In the genomic region with DNA sequence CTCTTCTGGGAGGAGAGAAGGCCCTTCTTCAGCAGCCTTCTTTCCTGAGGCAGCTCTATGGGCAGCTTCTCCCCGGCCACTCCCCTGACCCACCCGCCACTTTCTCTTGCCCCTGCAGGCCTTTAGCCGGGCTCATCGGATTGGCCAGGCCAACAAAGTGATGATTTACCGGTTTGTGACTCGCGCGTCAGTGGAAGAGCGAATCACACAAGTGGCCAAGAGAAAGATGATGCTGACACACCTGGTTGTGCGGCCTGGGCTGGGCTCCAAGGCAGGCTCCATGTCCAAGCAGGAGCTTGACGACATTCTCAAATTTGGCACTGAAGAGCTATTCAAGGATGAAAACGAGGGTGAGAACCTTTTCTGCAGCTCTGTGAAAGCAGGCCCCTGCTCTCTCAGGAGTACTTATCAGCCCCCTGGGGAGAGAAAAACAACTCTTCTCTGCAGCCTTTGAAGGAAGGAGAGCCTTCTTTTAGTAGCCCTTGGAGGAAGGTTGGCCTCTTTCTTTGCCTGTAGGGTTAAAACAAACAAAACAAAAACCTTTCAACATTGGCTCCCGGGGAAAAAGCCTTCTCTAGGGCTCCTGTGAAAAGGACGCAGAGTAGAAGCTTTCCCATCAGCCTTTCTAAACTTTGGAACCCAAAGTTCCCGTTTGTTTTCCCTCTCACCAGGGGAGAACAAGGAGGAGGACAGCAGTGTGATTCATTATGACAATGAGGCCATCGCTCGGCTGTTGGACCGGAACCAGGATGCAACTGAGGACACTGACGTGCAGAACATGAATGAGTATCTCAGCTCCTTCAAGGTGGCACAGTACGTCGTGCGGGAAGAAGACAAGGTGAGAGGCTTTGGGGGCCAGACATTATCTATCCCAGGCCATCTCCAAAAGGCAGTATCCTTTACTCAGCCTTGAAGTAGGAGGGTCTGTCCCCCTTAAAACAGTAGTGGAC, we compare ENCODE assay signal across 18 cellular contexts. TPM values are rescaled to one million over a fixed set of nuclear protein-coding genes. Genes with fewer than 3 reads are reported as not detected.
DNase-seq lines count a peak whose midpoint lies in the region; ATAC-seq, FAIRE-seq and TF ChIP-seq lines count a peak whose summit lies in the region.
"Had no signal": no experiment of that assay in that cellular context is flagged by ENCODE, and none has a peak within 500 bp of the region (broad histone marks: within the 10 kb centered on the region; RNA-seq: fewer than 3 reads in every experiment).

No MANE protein-coding gene starts in this region.

- no peak overlapping the region for H3K27ac ChIP-seq in K562 (ENCODE audit: extremely low read depth, low read depth, low read length)
- no peak overlapping the region for H3K27ac ChIP-seq in esophagus muscularis mucosa (replicated peaks in 1 of 4)
- H3K27ac ChIP-seq: esophagus squamous epithelium, left ventricle myocardium inferior, psoas muscle had no signal

- H3K9me3 Mint-ChIP-seq in WTC11, result no peaks in the 10 kb centered on the region
- H3K9me3 Mint-ChIP-seq: activated B cell treated with CpG ODN at 0.5 μM for 24 hours had no signal

- no peaks in the 10 kb centered on the region for H3K79me2 ChIP-seq in K562 (ENCODE audit: control insufficient read depth, insufficient read depth, low read length)

- no peak overlapping the region for H3K4me3 ChIP-seq in K562
- H3K4me3 ChIP-seq in esophagus muscularis mucosa, result no peak overlapping the region
- H3K4me3 ChIP-seq: esophagus squamous epithelium, left ventricle myocardium inferior, psoas muscle had no signal

- H3K36me3 Mint-ChIP-seq in WTC11, result peaks cover 17% of the 10 kb centered on the region; the same call in 1 of the 2 replicates

- WGBS in K562 (ENCODE audit: insufficient coverage, low coverage, missing lambda C conversion rate), result 93% methylated on average over 18 of the region's 22 CpGs
- 67% methylated on average over 22 of the region's 22 CpGs for WGBS in esophagus muscularis mucosa

- no peak overlapping the region for H3K4me2 ChIP-seq in K562 (ENCODE audit: insufficient read depth, low read length)

- H3K36me3 ChIP-seq in K562 (ENCODE audit: control insufficient read depth, insufficient read depth, low read length), result peaks cover 59% of the 10 kb centered on the region
- peaks cover 53 to 100% (median 97%) of the 10 kb centered on the region in 4 donors for H3K36me3 ChIP-seq in esophagus muscularis mucosa

- DNase-seq in DMS79 (lab: John Stamatoyannopoulos, UW) (peak; percentile 99), NCI-H187 (lab: John Stamatoyannopoulos, UW) (peak; percentile 30 to 31), K562 (ENCODE audit: extremely low read depth in 1 of 4, low spot score in 3 of 4) (no peak), left kidney (ENCODE audit: low read depth, low spot score) (peak; percentile 49), WTC11 (ENCODE audit: low spot score) (no peak), esophagus muscularis mucosa (ENCODE audit: extremely low spot score) (no peak), NCI-H2029 treated with DMSO at 0.1 percent for 48 hours (lab: John Stamatoyannopoulos, UW) (no peak)
- no peak for DNase-seq in stimulated activated CD4-positive, alpha-beta T cell treated with anti-CD3 and anti-CD28 coated beads, Interleukin-2, amount 100 ng/mL, for 48 hours
- DNase-seq: activated B cell treated with CpG ODN at 0.5 μM for 24 hours; activated naive CD4-positive, alpha-beta T cell treated with Interleukin-2 at 50 U/mL for 16 hours; AML-193; DND-41; esophagus squamous epithelium; left ventricle myocardium inferior; NCI-H510A treated with DMSO at 0.1 percent for 48 hours; psoas muscle had no signal

- H3K27me3 ChIP-seq in K562 (ENCODE audit: control insufficient read depth in 2 of 2, insufficient read depth in 2 of 2, low read length in 2 of 2) (no peaks in the 10 kb centered on the region), esophagus muscularis mucosa (no peaks in the 10 kb centered on the region)
- H3K27me3 ChIP-seq: esophagus squamous epithelium had no signal

- in situ Hi-C loops in K562 (cut with MboI), result no loop called here

- CTCF ChIA-PET in K562 (lab: Yijun Ruan, JAX; ENCODE audit: low intra/inter-chr PET ratio) (no interaction called here), WTC11 (lab: Charles Lee) (interaction anchor here (0.8 to 1.2 kb wide), 4 partner anchors 9 to 157 kb away, joined by 3 to 6 read pairs (median 4); partner anchors contain the start of gene NAA38)

- no peak for ATAC-seq in K562
- no peak for ATAC-seq in WTC11
- ATAC-seq: psoas muscle had no signal

- H4K20me1 ChIP-seq in K562 (replicated peaks; ENCODE audit: control insufficient read depth, insufficient read depth, low read length), result no peaks in the 10 kb centered on the region

- no peak overlapping the region for H3K27ac Mint-ChIP-seq in WTC11
- H3K27ac Mint-ChIP-seq: activated B cell treated with CpG ODN at 0.5 μM for 24 hours had no signal

- no peak for TF ChIP-seq RAD21 in K562 (CRISPR knock-in tag; conservative IDR thresholded peaks at IDR 0.05 in 1 of 2, IDR thresholded peaks at IDR 0.05 in 1 of 2)

- TF ChIP-seq EP300 in K562 (IDR thresholded peaks at IDR 0.05; ENCODE audit: low read length), result no peak
- TF ChIP-seq EP300 in esophagus muscularis mucosa (IDR thresholded peaks at IDR 0.05), result no peak

- no peak overlapping the region for H3K9ac ChIP-seq in K562 (ENCODE audit: insufficient read depth in 1 of 2, low read depth in 2 of 2, low read length in 2 of 2)

- no peak overlapping the region for H2AFZ ChIP-seq in K562 (ENCODE audit: low read depth, low read length)

- no peaks in the 10 kb centered on the region for H3K4me1 ChIP-seq in K562 (replicated peaks in 1 of 2; ENCODE audit: control insufficient read depth in 2 of 2, insufficient read depth in 2 of 2, low read length in 2 of 2)
- no peaks in the 10 kb centered on the region for H3K4me1 ChIP-seq in esophagus muscularis mucosa
- H3K4me1 ChIP-seq: esophagus squamous epithelium, left ventricle myocardium inferior, psoas muscle had no signal

- no peaks in the 10 kb centered on the region for H3K27me3 Mint-ChIP-seq in WTC11 (ENCODE audit: low read depth)
- H3K27me3 Mint-ChIP-seq: activated B cell treated with CpG ODN at 0.5 μM for 24 hours had no signal

- POLR2A ChIA-PET in K562 (lab: Yijun Ruan, JAX) (no interaction called here), WTC11 (lab: Charles Lee) (no interaction called here)

- TF ChIP-seq CTCF in K562 (IDR thresholded peaks at IDR 0.05 in 2 of 3, conservative IDR thresholded peaks at IDR 0.05 in 1 of 3; ENCODE audit: insufficient read depth in 2 of 3, low read depth in 1 of 3, low read length in 3 of 3) (no peak), WTC11 (IDR thresholded peaks at IDR 0.05) (no peak), esophagus muscularis mucosa (IDR thresholded peaks at IDR 0.05) (no peak)

- no peaks in the 10 kb centered on the region for H3K9me3 ChIP-seq in K562 (replicated peaks; ENCODE audit: control insufficient read depth, insufficient read depth, low read depth, low read length)
- H3K9me3 ChIP-seq in esophagus muscularis mucosa, result no peaks in the 10 kb centered on the region
- H3K9me3 ChIP-seq: esophagus squamous epithelium, left ventricle myocardium inferior, psoas muscle had no signal

- TF ChIP-seq POLR2A in K562 (conservative IDR thresholded peaks at IDR 0.05), result no peak
- no peak for TF ChIP-seq POLR2A in esophagus muscularis mucosa (IDR thresholded peaks at IDR 0.05; ENCODE audit: low read depth)

- intact Hi-C loops in K562 (cut with micrococcal nuclease) (no loop called here), esophagus muscularis mucosa (cut with DNase I) (no loop called here)

- H3K4me1 Mint-ChIP-seq in WTC11, result 0 out of 2 replicates have a peak, but pooled peaks cover 3% of the 10 kb centered on the region
- H3K4me1 Mint-ChIP-seq: activated B cell treated with CpG ODN at 0.5 μM for 24 hours had no signal

- no peaks in the 10 kb centered on the region for H3K9me1 ChIP-seq in K562 (ENCODE audit: control insufficient read depth, insufficient read depth, low read length)

- BruUV-seq in K562 (replicated peaks; lab: Mats Ljungman, UMichigan), result TSS peak; percentile 32

- no peak overlapping the region for H3K4me3 Mint-ChIP-seq in WTC11
- H3K4me3 Mint-ChIP-seq: activated B cell treated with CpG ODN at 0.5 μM for 24 hours had no signal

- no peak for FAIRE-seq in K562 (lab: Jason Lieb, UNC)
- FAIRE-seq: colon, RCC 7860 had no signal

RNA-seq across cellular contexts. Expression of gene RNF227, which starts 12.7 kb away (rescaled TPM):
- 2.7 and 3.7 TPM in 2 replicates for total RNA-seq in K562 (2011; cell fraction: chromatin; rRNA removed; ENCODE audit: low replicate concordance)
- 4.3 and 5.0 TPM in 2 replicates for total RNA-seq in K562 (2011; cell fraction: nucleolus; rRNA removed)
- 3.4 and 7.3 TPM in 2 replicates for total RNA-seq in K562 (2011; cell fraction: nucleoplasm; rRNA removed)
- total RNA-seq in K562 (2014; rRNA removed) (1.9 and 4.1 TPM in 2 replicates), K562 (2014; rRNA removed; fragmentation: Illumina TruSeq; extraction: Trizol) (2.2 and 2.3 TPM in 2 replicates), K562 (2015; rRNA removed; fragmentation: Illumina TruSeq; extraction: Trizol) (2.1 and 2.2 TPM in 2 replicates), K562 (2021) (2.1 and 2.3 TPM in 2 replicates), WTC11 (2021) (0.83 to 1.8 TPM (median 0.94 TPM) in 3 replicates), esophagus muscularis mucosa (10 to 100 TPM in 1 of 4 donors, 1 to 10 TPM in 3; 2.1 to 29.2 (median 5.7) TPM)
- polyA plus RNA-seq in K562 (2011; rRNA removed) (3.0 and 3.3 TPM in 2 replicates), K562 (2014; fragmentation: Illumina TruSeq; extraction: Trizol) (2.8 and 3.0 TPM in 2 replicates), K562 (2014; fragmentation: Nextera tagmentation; extraction: Ambion mirVana) (1 to 10 TPM; 1.1 to 1.5 TPM), K562 (2014; rRNA removed) (4.7 and 6.7 TPM in 2 replicates)
- 3.0 and 4.2 TPM in 2 replicates for polyA plus RNA-seq in K562 (2011; cell fraction: cytosol; rRNA removed)
- polyA plus RNA-seq in K562 (2011; cell fraction: nucleus; rRNA removed), result 1.7 and 1.9 TPM in 2 replicates
- polyA plus RNA-seq in K562 (2012), result 1.2 and 1.4 TPM in 2 replicates
- polyA minus RNA-seq in K562 (2011; rRNA and poly(A)+ RNA removed), result 0.75 and 1.2 TPM in 2 replicates
- 0.86 and 2.0 TPM in 2 replicates for polyA minus RNA-seq in K562 (2011; cell fraction: cytosol; rRNA and poly(A)+ RNA removed)
- 0.81 and 1.4 TPM in 2 replicates for polyA minus RNA-seq in K562 (2011; cell fraction: nucleus; rRNA and poly(A)+ RNA removed)

RNA-seq across cellular contexts. Expression of gene CHD3, which starts 14.8 kb away (rescaled TPM):
- total RNA-seq in K562 (2011; cell fraction: chromatin; rRNA removed; ENCODE audit: low replicate concordance), result 101 and 117 TPM in 2 replicates
- total RNA-seq in K562 (2011; cell fraction: nucleolus; rRNA removed), result 47.2 and 48.0 TPM in 2 replicates
- total RNA-seq in K562 (2011; cell fraction: nucleoplasm; rRNA removed), result 69.7 and 83.1 TPM in 2 replicates
- total RNA-seq in K562 (2014; rRNA removed) (34.8 and 36.7 TPM in 2 replicates), K562 (2014; rRNA removed; fragmentation: Illumina TruSeq; extraction: Trizol) (14.6 and 15.2 TPM in 2 replicates), K562 (2015; rRNA removed; fragmentation: Illumina TruSeq; extraction: Trizol) (19.8 and 21.2 TPM in 2 replicates), K562 (2021) (30.6 and 38.2 TPM in 2 replicates), WTC11 (2021) (38.9 to 42.0 TPM (median 39.5 TPM) in 3 replicates), esophagus muscularis mucosa (100 to 1,000 TPM in 3 of 4 donors, 10 to 100 TPM in 1; 82.7 to 139 (median 111) TPM)
- polyA plus RNA-seq in K562 (2011; rRNA removed) (12.2 and 15.7 TPM in 2 replicates), K562 (2014; fragmentation: Illumina TruSeq; extraction: Trizol) (24.7 and 24.8 TPM in 2 replicates), K562 (2014; fragmentation: Nextera tagmentation; extraction: Ambion mirVana) (under 1 TPM; 0.39 to 0.63 TPM), K562 (2014; rRNA removed) (27.8 and 33.9 TPM in 2 replicates)
- polyA plus RNA-seq in K562 (2011; cell fraction: cytosol; rRNA removed), result 16.1 and 25.2 TPM in 2 replicates
- polyA plus RNA-seq in K562 (2011; cell fraction: nucleus; rRNA removed), result 70.0 and 86.2 TPM in 2 replicates
- polyA plus RNA-seq in K562 (2012), result 29.2 and 37.9 TPM in 2 replicates
- polyA minus RNA-seq in K562 (2011; rRNA and poly(A)+ RNA removed), result 23.8 TPM in 2 replicates
- 17.8 and 29.3 TPM in 2 replicates for polyA minus RNA-seq in K562 (2011; cell fraction: cytosol; rRNA and poly(A)+ RNA removed)
- 24.1 and 28.0 TPM in 2 replicates for polyA minus RNA-seq in K562 (2011; cell fraction: nucleus; rRNA and poly(A)+ RNA removed)

RNA-seq across cellular contexts. Expression of gene KCNAB3, which starts 26.2 kb away (rescaled TPM):
- 14.8 and 28.1 TPM in 2 replicates for total RNA-seq in K562 (2011; cell fraction: chromatin; rRNA removed; ENCODE audit: low replicate concordance)
- total RNA-seq in K562 (2011; cell fraction: nucleolus; rRNA removed), result 13.9 and 14.7 TPM in 2 replicates
- total RNA-seq in K562 (2011; cell fraction: nucleoplasm; rRNA removed), result 9.6 and 13.6 TPM in 2 replicates
- 0.37 and 1.3 TPM in 2 replicates for total RNA-seq in K562 (2014; rRNA removed)
- total RNA-seq in K562 (2014; rRNA removed; fragmentation: Illumina TruSeq; extraction: Trizol), result 0.70 and 0.76 TPM in 2 replicates
- 0.57 and 0.69 TPM in 2 replicates for total RNA-seq in K562 (2015; rRNA removed; fragmentation: Illumina TruSeq; extraction: Trizol)
- 1.7 and 2.5 TPM in 2 replicates for total RNA-seq in K562 (2021)
- polyA plus RNA-seq in K562 (2011; rRNA removed), result 1.1 and 2.0 TPM in 2 replicates
- polyA plus RNA-seq in K562 (2011; cell fraction: cytosol; rRNA removed), result 0.61 and 0.74 TPM in 2 replicates
- polyA plus RNA-seq in K562 (2011; cell fraction: nucleus; rRNA removed), result 17.8 and 23.2 TPM in 2 replicates
- 1.8 and 4.0 TPM in 2 replicates for polyA plus RNA-seq in K562 (2012)
- 0.61 and 1.4 TPM in 2 replicates for polyA plus RNA-seq in K562 (2014; fragmentation: Illumina TruSeq; extraction: Trizol)
- under 1 TPM; 0.03 to 0.17 TPM for polyA plus RNA-seq in K562 (2014; fragmentation: Nextera tagmentation; extraction: Ambion mirVana)
- 1.0 and 2.1 TPM in 2 replicates for polyA plus RNA-seq in K562 (2014; rRNA removed)
- 0.66 and 0.81 TPM in 2 replicates for polyA minus RNA-seq in K562 (2011; rRNA and poly(A)+ RNA removed)
- polyA minus RNA-seq in K562 (2011; cell fraction: cytosol; rRNA and poly(A)+ RNA removed), result not detected in 2 replicates
- polyA minus RNA-seq in K562 (2011; cell fraction: nucleus; rRNA and poly(A)+ RNA removed), result 2.7 and 3.3 TPM in 2 replicates
- 3.2 to 6.7 TPM (median 6.5 TPM) in 3 replicates for total RNA-seq in WTC11 (2021)
- total RNA-seq in esophagus muscularis mucosa, result 1 to 10 TPM in 1 of 4 donors, under 1 TPM in 3; 0.23 to 1.2 (median 0.41) TPM

RNA-seq across cellular contexts. Expression of gene TRAPPC1, which starts 28.3 kb away (rescaled TPM):
- 20.3 and 31.8 TPM in 2 replicates for total RNA-seq in K562 (2011; cell fraction: chromatin; rRNA removed; ENCODE audit: low replicate concordance)
- total RNA-seq in K562 (2011; cell fraction: nucleolus; rRNA removed), result 24.6 and 25.7 TPM in 2 replicates
- total RNA-seq in K562 (2011; cell fraction: nucleoplasm; rRNA removed), result 26.6 and 31.8 TPM in 2 replicates
- total RNA-seq in K562 (2014; rRNA removed) (18.3 and 21.9 TPM in 2 replicates), K562 (2014; rRNA removed; fragmentation: Illumina TruSeq; extraction: Trizol) (11.7 and 15.4 TPM in 2 replicates), K562 (2015; rRNA removed; fragmentation: Illumina TruSeq; extraction: Trizol) (11.9 and 13.4 TPM in 2 replicates), K562 (2021) (59.2 and 64.5 TPM in 2 replicates), WTC11 (2021) (99.7 to 135 TPM (median 125 TPM) in 3 replicates), esophagus muscularis mucosa (10 to 100 TPM; 36.3 to 68.8 (median 43.1) TPM)
- polyA plus RNA-seq in K562 (2011; rRNA removed) (36.2 and 47.0 TPM in 2 replicates), K562 (2014; fragmentation: Illumina TruSeq; extraction: Trizol) (79.0 and 82.8 TPM in 2 replicates), K562 (2014; fragmentation: Nextera tagmentation; extraction: Ambion mirVana) (10 to 100 TPM; 33.2 to 39.8 TPM), K562 (2014; rRNA removed) (44.6 and 52.6 TPM in 2 replicates)
- polyA plus RNA-seq in K562 (2011; cell fraction: cytosol; rRNA removed), result 109 and 114 TPM in 2 replicates
- polyA plus RNA-seq in K562 (2011; cell fraction: nucleus; rRNA removed), result 33.4 and 42.9 TPM in 2 replicates
- 79.6 and 103 TPM in 2 replicates for polyA plus RNA-seq in K562 (2012)
- polyA minus RNA-seq in K562 (2011; rRNA and poly(A)+ RNA removed), result 55.9 and 63.0 TPM in 2 replicates
- 32.4 and 38.7 TPM in 2 replicates for polyA minus RNA-seq in K562 (2011; cell fraction: cytosol; rRNA and poly(A)+ RNA removed)
- 10.9 and 14.4 TPM in 2 replicates for polyA minus RNA-seq in K562 (2011; cell fraction: nucleus; rRNA and poly(A)+ RNA removed)

RNA-seq across cellular contexts. Expression of gene CNTROB, which starts 28.6 kb away (rescaled TPM):
- 127 and 203 TPM in 2 replicates for total RNA-seq in K562 (2011; cell fraction: chromatin; rRNA removed; ENCODE audit: low replicate concordance)
- 99.0 and 106 TPM in 2 replicates for total RNA-seq in K562 (2011; cell fraction: nucleolus; rRNA removed)
- total RNA-seq in K562 (2011; cell fraction: nucleoplasm; rRNA removed), result 91.2 and 111 TPM in 2 replicates
- 20.0 and 20.7 TPM in 2 replicates for total RNA-seq in K562 (2014; rRNA removed)
- total RNA-seq in K562 (2014; rRNA removed; fragmentation: Illumina TruSeq; extraction: Trizol), result 18.2 and 19.0 TPM in 2 replicates
- total RNA-seq in K562 (2015; rRNA removed; fragmentation: Illumina TruSeq; extraction: Trizol), result 23.0 and 26.0 TPM in 2 replicates
- 28.9 and 33.1 TPM in 2 replicates for total RNA-seq in K562 (2021)
- polyA plus RNA-seq in K562 (2011; rRNA removed), result 28.5 and 32.9 TPM in 2 replicates
- 23.3 and 30.2 TPM in 2 replicates for polyA plus RNA-seq in K562 (2011; cell fraction: cytosol; rRNA removed)
- 114 and 159 TPM in 2 replicates for polyA plus RNA-seq in K562 (2011; cell fraction: nucleus; rRNA removed)
- 29.1 and 41.4 TPM in 2 replicates for polyA plus RNA-seq in K562 (2012)
- 31.8 and 33.3 TPM in 2 replicates for polyA plus RNA-seq in K562 (2014; fragmentation: Illumina TruSeq; extraction: Trizol)
- 1 to 10 TPM; 1.9 to 2.3 TPM for polyA plus RNA-seq in K562 (2014; fragmentation: Nextera tagmentation; extraction: Ambion mirVana)
- polyA plus RNA-seq in K562 (2014; rRNA removed), result 23.5 and 33.3 TPM in 2 replicates
- polyA minus RNA-seq in K562 (2011; rRNA and poly(A)+ RNA removed), result 13.9 and 15.9 TPM in 2 replicates
- 10.6 and 12.8 TPM in 2 replicates for polyA minus RNA-seq in K562 (2011; cell fraction: cytosol; rRNA and poly(A)+ RNA removed)
- 30.6 and 40.9 TPM in 2 replicates for polyA minus RNA-seq in K562 (2011; cell fraction: nucleus; rRNA and poly(A)+ RNA removed)
- 37.0 to 39.7 TPM (median 38.5 TPM) in 3 replicates for total RNA-seq in WTC11 (2021)
- 10 to 100 TPM; 14.4 to 20.0 (median 16.9) TPM for total RNA-seq in esophagus muscularis mucosa

Comparison
In these comparisons a context has a peak if more than half of its experiments do, and no peak if none do; other contexts are left out.
1. DNase-seq: peak in DMS79 (single experiment), NCI-H187 (2 of 2) and left kidney (single experiment); none in K562 (0 of 4), stimulated activated CD4-positive, alpha-beta T cell treated with anti-CD3 and anti-CD28 coated beads, Interleukin-2, amount 100 ng/mL, for 48 hours (0 of 2), WTC11 (single experiment), esophagus muscularis mucosa (single experiment) and NCI-H2029 treated with DMSO at 0.1 percent for 48 hours (single experiment).